14 cellular contexts compared by ENCODE assay signal in the genomic region with DNA sequence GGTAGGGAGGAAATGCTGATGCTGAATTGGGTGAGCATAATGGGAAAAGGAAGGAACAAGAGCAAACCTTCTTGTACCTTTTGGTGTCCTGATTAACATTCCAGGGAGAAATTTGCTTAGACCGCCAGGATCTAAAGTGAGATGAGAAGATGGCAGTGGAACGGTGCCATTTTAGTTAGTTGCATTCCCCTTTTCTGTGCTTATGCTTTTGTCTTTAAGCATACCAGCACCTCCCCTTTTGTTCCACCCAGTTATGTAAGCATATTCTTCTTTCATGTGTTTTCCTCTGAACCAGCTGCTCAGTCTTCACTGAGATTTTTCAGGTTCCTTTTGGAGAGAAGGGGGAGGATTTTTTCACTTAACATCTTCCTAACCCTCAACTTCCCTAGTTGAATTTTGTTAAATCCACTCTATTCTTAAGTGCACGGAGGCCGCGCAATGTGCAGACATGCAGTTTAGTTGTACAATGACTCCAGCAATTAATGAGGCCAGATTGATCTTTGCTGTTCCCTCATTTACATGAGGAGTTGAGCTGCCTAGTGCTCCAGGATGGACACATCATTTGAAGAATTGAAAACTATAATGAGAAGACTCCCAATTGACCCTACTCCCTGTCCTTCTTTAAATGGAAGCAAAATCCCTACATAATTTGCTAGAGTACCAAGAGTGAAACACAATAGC.
A peak's percentile ranks its signal among the peaks of the same experiment; 100 is the strongest.
DNase-seq lines count a peak whose midpoint lies in the region; ATAC-seq and TF ChIP-seq lines count a peak whose summit lies in the region.
"Had no signal": no experiment of that assay in that cellular context is flagged by ENCODE, and none has a peak within 500 bp of the region (broad histone marks: within the 10 kb centered on the region; RNA-seq: fewer than 3 reads in every experiment).

No MANE protein-coding gene starts in this region.

- BruUV-seq in Calu3 (replicated peaks; lab: Mats Ljungman, UMichigan): no TSS peak

- H3K4me3 ChIP-seq in fibroblast of the aortic adventitia (ENCODE audit: low read depth, low read length): no peak overlapping the region
- H3K4me3 ChIP-seq: MG63, right atrium auricular region had no signal

- no peak for DNase-seq in activated CD4-positive, alpha-beta T cell treated with anti-CD3 and anti-CD28 coated beads for 36 hours
- DNase-seq in activated CD4-positive, alpha-beta T cell treated with anti-CD3 and anti-CD28 coated beads for 4 hours: no peak
- DNase-seq in activated B cell treated with CpG ODN at 0.5 μM for 24 hours: no peak
- DNase-seq in fibroblast of the aortic adventitia (ENCODE audit: low read depth): peak; percentile 57
- DNase-seq in progenitor cell of endocrine pancreas (ENCODE audit: low spot score, unreplicated experiment): no peak
- DNase-seq in Calu3: no peak
- DNase-seq in NAMALWA (ENCODE audit: low spot score): no peak
- no peak for DNase-seq in NCI-H748 treated with DMSO at 0.1 percent for 48 hours (lab: John Stamatoyannopoulos, UW)
- DNase-seq: MG63; naive B cell; stimulated activated CD4-positive, alpha-beta T cell treated with anti-CD3 and anti-CD28 coated beads, Interleukin-2, amount 100 ng/mL, for 24 hours had no signal

- H3K27ac Mint-ChIP-seq in activated CD4-positive, alpha-beta T cell treated with anti-CD3 and anti-CD28 coated beads for 36 hours: peak overlapping the region; percentile 4
- H3K27ac Mint-ChIP-seq in activated B cell treated with CpG ODN at 0.5 μM for 24 hours (peak overlapping the region; percentile 12), progenitor cell of endocrine pancreas (peak overlapping the region; percentile 64), Calu3 (ENCODE audit: unreplicated experiment) (no peak overlapping the region)
- H3K27ac Mint-ChIP-seq: activated CD8-positive, alpha-beta T cell treated with anti-CD3 and anti-CD28 coated beads, Interleukin-2, amount 10 ng/mL, durations not matched to agents 7 days and 5 days; activated T-helper 1 cell treated with anti-CD3 and anti-CD28 coated beads, Interleukin-12 subunit alpha, Interleukin-12 subunit beta, Interleukin-2, Interleukin-4 antibody, amounts not matched to agents 30 ng/mL and 10 ng/mL and 1 ng/mL, durations not matched to agents 14 hours and 24 hours and 36 hours had no signal

- CTCF ChIA-PET in activated CD4-positive, alpha-beta T cell treated with anti-CD3 and anti-CD28 coated beads for 36 hours (lab: Charles Lee): interaction anchor here (0.5 to 2.1 kb wide), 9 partner anchors 9 to 353 kb away, joined by 3 to 9 read pairs (median 4); no protein-coding TSS in a partner anchor
- CTCF ChIA-PET in activated B cell treated with CpG ODN at 0.5 μM for 24 hours (lab: Charles Lee) (interaction anchor here (1.0 to 2.5 kb wide), 9 partner anchors 11 to 353 kb away, joined by 3 to 14 read pairs (median 5); no protein-coding TSS in a partner anchor), Calu3 (lab: Charles Lee) (interaction anchor here (1.0 to 3.6 kb wide), 7 partner anchors 9 to 254 kb away, joined by 3 to 17 read pairs (median 4); no protein-coding TSS in a partner anchor)

- TF ChIP-seq CTCF in activated B cell treated with CpG ODN at 0.5 μM for 24 hours (IDR thresholded peaks at IDR 0.05) (no peak), fibroblast of the aortic adventitia (IDR thresholded peaks at IDR 0.05; ENCODE audit: insufficient read depth, low read length) (no peak), progenitor cell of endocrine pancreas (IDR thresholded peaks at IDR 0.05; ENCODE audit: unreplicated experiment) (no peak), Calu3 (IDR thresholded peaks at IDR 0.05; ENCODE audit: unreplicated experiment) (no peak)

- H3K4me3 Mint-ChIP-seq in activated CD4-positive, alpha-beta T cell treated with anti-CD3 and anti-CD28 coated beads for 36 hours: no peak overlapping the region
- no peak overlapping the region for H3K4me3 Mint-ChIP-seq in activated B cell treated with CpG ODN at 0.5 μM for 24 hours
- H3K4me3 Mint-ChIP-seq in progenitor cell of endocrine pancreas (ENCODE audit: low read depth): no peak overlapping the region
- H3K4me3 Mint-ChIP-seq in Calu3 (ENCODE audit: low read depth, unreplicated experiment): no peak overlapping the region
- H3K4me3 Mint-ChIP-seq: activated CD8-positive, alpha-beta T cell treated with anti-CD3 and anti-CD28 coated beads, Interleukin-2, amount 10 ng/mL, durations not matched to agents 7 days and 5 days; activated T-helper 1 cell treated with anti-CD3 and anti-CD28 coated beads, Interleukin-12 subunit alpha, Interleukin-12 subunit beta, Interleukin-2, Interleukin-4 antibody, amounts not matched to agents 30 ng/mL and 10 ng/mL and 1 ng/mL, durations not matched to agents 14 hours and 24 hours and 36 hours had no signal

- H3K4me1 Mint-ChIP-seq in activated CD4-positive, alpha-beta T cell treated with anti-CD3 and anti-CD28 coated beads for 36 hours: peaks cover 86% of the 10 kb centered on the region
- H3K4me1 Mint-ChIP-seq in activated B cell treated with CpG ODN at 0.5 μM for 24 hours: peaks cover 95% of the 10 kb centered on the region
- H3K4me1 Mint-ChIP-seq in progenitor cell of endocrine pancreas (ENCODE audit: low read depth): peaks cover 53% of the 10 kb centered on the region
- H3K4me1 Mint-ChIP-seq in Calu3 (ENCODE audit: low read depth, unreplicated experiment): peaks cover 57% of the 10 kb centered on the region

- no peak for ATAC-seq in activated CD4-positive, alpha-beta T cell treated with anti-CD3 and anti-CD28 coated beads for 36 hours
- ATAC-seq in activated B cell treated with CpG ODN at 0.5 μM for 24 hours (ENCODE audit: low read depth): no peak
- ATAC-seq: activated CD8-positive, alpha-beta T cell treated with anti-CD3 and anti-CD28 coated beads, Interleukin-2, amount 10 ng/mL, durations not matched to agents 7 days and 5 days had no signal

- POLR2A ChIA-PET in activated CD4-positive, alpha-beta T cell treated with anti-CD3 and anti-CD28 coated beads for 36 hours (lab: Charles Lee): no interaction called here
- POLR2A ChIA-PET in activated B cell treated with CpG ODN at 0.5 μM for 24 hours (lab: Charles Lee): no interaction called here

- intact Hi-C loops in activated CD4-positive, alpha-beta T cell treated with anti-CD3 and anti-CD28 coated beads for 36 hours (cut with DNase I, micrococcal nuclease): loop anchor here in 1 of 2 experiments (2.0 kb wide), 1 partner anchor 51 kb away; no protein-coding TSS in a partner anchor
- intact Hi-C loops in activated B cell treated with CpG ODN at 0.5 μM for 24 hours (cut with micrococcal nuclease) (loop anchor here (2.0 to 5.0 kb wide), 2 partner anchors 17 to 51 kb away; no protein-coding TSS in a partner anchor), Calu3 (cut with micrococcal nuclease; ENCODE audit: unreplicated experiment) (loop anchor here (2.0 kb wide), 1 partner anchor 253 kb away; no protein-coding TSS in a partner anchor)

- peaks cover 2% of the 10 kb centered on the region for H3K36me3 Mint-ChIP-seq in activated CD4-positive, alpha-beta T cell treated with anti-CD3 and anti-CD28 coated beads for 36 hours (ENCODE audit: low read depth)
- H3K36me3 Mint-ChIP-seq in activated B cell treated with CpG ODN at 0.5 μM for 24 hours (ENCODE audit: low read depth): peaks cover 11% of the 10 kb centered on the region
- no peaks in the 10 kb centered on the region for H3K36me3 Mint-ChIP-seq in progenitor cell of endocrine pancreas (ENCODE audit: insufficient read depth)
- H3K36me3 Mint-ChIP-seq in Calu3 (ENCODE audit: insufficient read depth, unreplicated experiment): peaks cover 5% of the 10 kb centered on the region
- H3K36me3 Mint-ChIP-seq: naive B cell had no signal

- no peaks in the 10 kb centered on the region for H3K27me3 Mint-ChIP-seq in activated CD4-positive, alpha-beta T cell treated with anti-CD3 and anti-CD28 coated beads for 36 hours
- no peaks in the 10 kb centered on the region for H3K27me3 Mint-ChIP-seq in activated B cell treated with CpG ODN at 0.5 μM for 24 hours
- H3K27me3 Mint-ChIP-seq in progenitor cell of endocrine pancreas: no peaks in the 10 kb centered on the region
- H3K27me3 Mint-ChIP-seq in Calu3 (ENCODE audit: unreplicated experiment): no peaks in the 10 kb centered on the region
- H3K27me3 Mint-ChIP-seq: naive B cell had no signal

- no peaks in the 10 kb centered on the region for H3K9me3 Mint-ChIP-seq in activated CD4-positive, alpha-beta T cell treated with anti-CD3 and anti-CD28 coated beads for 36 hours (ENCODE audit: low read depth)
- H3K9me3 Mint-ChIP-seq in activated B cell treated with CpG ODN at 0.5 μM for 24 hours: no peaks in the 10 kb centered on the region
- H3K9me3 Mint-ChIP-seq in progenitor cell of endocrine pancreas (ENCODE audit: low read depth): no peaks in the 10 kb centered on the region
- peaks cover 4% of the 10 kb centered on the region for H3K9me3 Mint-ChIP-seq in Calu3 (ENCODE audit: low read depth, unreplicated experiment)
- H3K9me3 Mint-ChIP-seq: activated T-helper 1 cell treated with anti-CD3 and anti-CD28 coated beads, Interleukin-12 subunit alpha, Interleukin-12 subunit beta, Interleukin-2, Interleukin-4 antibody, amounts not matched to agents 30 ng/mL and 10 ng/mL and 1 ng/mL, durations not matched to agents 14 hours and 24 hours and 36 hours; naive B cell had no signal
